ENCODE assay signal across 16 cellular contexts in genomic region chr7:13231216-13231615, GRCh38.
A peak's percentile ranks its signal among the peaks of the same experiment; 100 is the strongest.
DNase-seq lines count a peak whose midpoint lies in the region; ATAC-seq and TF ChIP-seq lines count a peak whose summit lies in the region.
"Had no signal": no experiment of that assay in that cellular context is flagged by ENCODE, and none has a peak within 500 bp of the region (broad histone marks: within the 10 kb centered on the region; RNA-seq: fewer than 3 reads in every experiment).

No MANE protein-coding gene starts in this region.

- no peak overlapping the region for H2BK5ac ChIP-seq in mesendoderm (ENCODE audit: low read length)

- no peaks in the 10 kb centered on the region for H3K36me3 Mint-ChIP-seq in endodermal cell (ENCODE audit: low read depth)
- H3K36me3 Mint-ChIP-seq in neural crest cell (ENCODE audit: low read depth): no peaks in the 10 kb centered on the region

- H2BK15ac ChIP-seq in mesendoderm (replicated peaks; ENCODE audit: low read depth): no peak overlapping the region

- H3K4me1 Mint-ChIP-seq in endodermal cell: no peaks in the 10 kb centered on the region
- peaks cover 53% of the 10 kb centered on the region for H3K4me1 Mint-ChIP-seq in neural crest cell
- H3K4me1 Mint-ChIP-seq: GM23338 had no signal

- ATAC-seq in sciatic nerve: peak; percentile 41
- no peak for ATAC-seq in upper lobe of right lung
- ATAC-seq: GM23338, HCT116 had no signal

- H3K9me3 Mint-ChIP-seq in endodermal cell: no peaks in the 10 kb centered on the region
- no peaks in the 10 kb centered on the region for H3K9me3 Mint-ChIP-seq in neural crest cell
- H3K9me3 Mint-ChIP-seq: CD4-positive, alpha-beta T cell; GM23338; HFFc6 had no signal

- H3K79me1 ChIP-seq in mesendoderm (ENCODE audit: low read length): no peaks in the 10 kb centered on the region

- TF ChIP-seq CTCF in endodermal cell (conservative IDR thresholded peaks at IDR 0.05) (no peak), neural crest cell (conservative IDR thresholded peaks at IDR 0.05) (no peak), upper lobe of right lung (IDR thresholded peaks at IDR 0.05) (no peak)

- H3K23ac ChIP-seq in mesendoderm (ENCODE audit: low read length): no peak overlapping the region

- no peak overlapping the region for H2BK120ac ChIP-seq in mesendoderm (ENCODE audit: low read depth, low read length)

- intact Hi-C loops in sciatic nerve (cut with DNase I): no loop called here
- intact Hi-C loops in upper lobe of right lung (cut with DNase I): no loop called here

- H3K4me3 ChIP-seq in endodermal cell (ENCODE audit: low read length) (no peak overlapping the region), mesendoderm (ENCODE audit: low read length) (no peak overlapping the region), upper lobe of right lung (no peak overlapping the region), H7 (ENCODE audit: insufficient read depth, low read depth, low read length) (no peak overlapping the region)
- H3K4me3 ChIP-seq: GM23338 had no signal

- 93% methylated on average over 4 of the region's 4 CpGs; no CpG with 5 or more reads in 1 of the 2 experiments for WGBS in endodermal cell (ENCODE audit: insufficient coverage in 1 of 2, insufficient read length in 1 of 2), 2 experiments
- no CpG with 5 or more reads among the region's 4 CpGs for WGBS in mesendoderm (ENCODE audit: extremely low coverage, insufficient coverage, low lambda C conversion rate)

- H3K27me3 ChIP-seq in endodermal cell (ENCODE audit: control insufficient read depth, insufficient read depth, low read length, poor library complexity, severe bottlenecking) (no peaks in the 10 kb centered on the region), mesendoderm (ENCODE audit: insufficient read depth, low read length, poor library complexity) (no peaks in the 10 kb centered on the region), upper lobe of right lung (no peaks in the 10 kb centered on the region), H7 (ENCODE audit: control insufficient read depth, insufficient read depth, low read length) (no peaks in the 10 kb centered on the region)

- H3K18ac ChIP-seq in mesendoderm (ENCODE audit: low read length): no peak overlapping the region

- no peak overlapping the region for H3K4me2 ChIP-seq in mesendoderm (ENCODE audit: low read length)
- H3K4me2 ChIP-seq: GM23338 had no signal

- H3K79me2 ChIP-seq in mesendoderm (ENCODE audit: control insufficient read depth, insufficient read depth, low read length): no peaks in the 10 kb centered on the region

- H3K4me3 Mint-ChIP-seq in endodermal cell (no peak overlapping the region), neural crest cell (peak overlapping the region; percentile 39)
- H3K4me3 Mint-ChIP-seq: CD4-positive, alpha-beta T cell; GM23338; HFFc6 had no signal

- peak overlapping the region; percentile 82 for H3K27ac ChIP-seq in endodermal cell (ENCODE audit: low read depth, low read length)
- H3K27ac ChIP-seq in mesendoderm (ENCODE audit: low read depth, low read length): no peak overlapping the region
- H3K27ac ChIP-seq in upper lobe of right lung: no peak overlapping the region
- H3K27ac ChIP-seq: C4-2B, HL-60 had no signal

- H3K9ac ChIP-seq in endodermal cell (ENCODE audit: extremely low read depth, low read length, poor library complexity, severe bottlenecking): no peak overlapping the region
- no peak overlapping the region for H3K9ac ChIP-seq in mesendoderm (ENCODE audit: low read length)

- no peaks in the 10 kb centered on the region for H3K4me1 ChIP-seq in endodermal cell (ENCODE audit: control insufficient read depth, insufficient read depth, low read length)
- H3K4me1 ChIP-seq in mesendoderm (ENCODE audit: control insufficient read depth, low read depth, low read length): no peaks in the 10 kb centered on the region
- no peaks in the 10 kb centered on the region for H3K4me1 ChIP-seq in upper lobe of right lung

- H4K8ac ChIP-seq in mesendoderm (ENCODE audit: low read depth, low read length): no peak overlapping the region

- H3K36me3 ChIP-seq in endodermal cell (ENCODE audit: control insufficient read depth, insufficient read depth, low read length) (no peaks in the 10 kb centered on the region), mesendoderm (ENCODE audit: control insufficient read depth, insufficient read depth, low read length) (no peaks in the 10 kb centered on the region), upper lobe of right lung (no peaks in the 10 kb centered on the region), H7 (replicated peaks; ENCODE audit: control insufficient read depth, insufficient read depth, low read length) (no peaks in the 10 kb centered on the region)

- H3K9me3 ChIP-seq in endodermal cell (ENCODE audit: control insufficient read depth, low read length) (no peaks in the 10 kb centered on the region), upper lobe of right lung (no peaks in the 10 kb centered on the region)
- H3K9me3 ChIP-seq: Caco-2 had no signal

- H2AK5ac ChIP-seq in mesendoderm (ENCODE audit: low read length): no peak overlapping the region

- no peak overlapping the region for H3K56ac ChIP-seq in mesendoderm (ENCODE audit: low read length)

- H3K27me3 Mint-ChIP-seq in endodermal cell (ENCODE audit: insufficient read depth) (no peaks in the 10 kb centered on the region), neural crest cell (ENCODE audit: low read depth) (no peaks in the 10 kb centered on the region)

- no peak overlapping the region for H3K4ac ChIP-seq in mesendoderm (ENCODE audit: low read depth, low read length)

- DNase-seq in NCI-H2227 treated with DMSO at 0.1 percent for 48 hours (lab: John Stamatoyannopoulos, UW) (peak; percentile 74), endodermal cell (no peak), neural crest cell (ENCODE audit: low read depth, low spot score) (peak; percentile 27), sciatic nerve (ENCODE audit: low spot score) (no peak), mesendoderm (no peak), upper lobe of right lung (no peak), H7 (no peak)
- no peak for DNase-seq in activated CD4-positive, alpha-beta T cell treated with anti-CD3 and anti-CD28 coated beads for 1 hour
- DNase-seq: ACHN; Caco-2; CD4-positive, alpha-beta T cell; HFFc6 had no signal

- H3K27ac Mint-ChIP-seq in endodermal cell (no peak overlapping the region), neural crest cell (ENCODE audit: unreplicated experiment) (peak overlapping the region; percentile 90)
- H3K27ac Mint-ChIP-seq: CD4-positive, alpha-beta T cell; GM23338; HFFc6 had no signal

- H4K5ac ChIP-seq in mesendoderm (ENCODE audit: low read length): no peak overlapping the region

Comparison
In these comparisons a context has a peak if more than half of its experiments do, and no peak if none do; other contexts are left out.
1. DNase-seq: peak in NCI-H2227 treated with DMSO at 0.1 percent for 48 hours (single experiment) and neural crest cell (single experiment); none in endodermal cell (single experiment), sciatic nerve (single experiment), mesendoderm (single experiment), activated CD4-positive, alpha-beta T cell treated with anti-CD3 and anti-CD28 coated beads for 1 hour (single experiment), upper lobe of right lung (single experiment) and H7 (single experiment).